23 cellular contexts compared by ENCODE assay signal in the genomic region with DNA sequence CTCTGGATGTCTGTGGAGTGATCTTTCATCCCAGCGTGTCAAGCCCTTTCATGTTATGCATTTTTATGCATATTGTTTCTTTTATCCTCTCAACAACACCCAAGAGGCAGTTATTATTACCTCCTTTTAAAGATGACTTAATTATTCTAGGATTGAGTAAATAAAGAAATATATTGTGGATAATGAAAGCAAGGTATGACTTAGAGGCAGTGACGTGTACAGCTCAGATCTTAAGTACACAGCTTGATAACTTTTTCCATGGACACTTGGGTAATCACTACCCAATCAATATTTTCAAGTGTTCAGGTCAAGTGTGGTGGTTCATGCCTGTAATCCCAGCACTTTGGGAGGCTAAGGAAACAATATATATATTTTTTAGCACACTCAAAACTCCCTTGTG. TPM values are rescaled to one million over a fixed set of nuclear protein-coding genes. Genes with fewer than 3 reads are reported as not detected.
DNase-seq lines count a peak whose midpoint lies in the region; ATAC-seq and TF ChIP-seq lines count a peak whose summit lies in the region.
"Had no signal": no experiment of that assay in that cellular context is flagged by ENCODE, and none has a peak within 500 bp of the region (broad histone marks: within the 10 kb centered on the region; RNA-seq: fewer than 3 reads in every experiment).

No MANE protein-coding gene starts in this region.

- no peak overlapping the region for H2AFZ ChIP-seq in SK-N-SH (ENCODE audit: low read depth)
- H2AFZ ChIP-seq: GM23248 had no signal

- no peaks in the 10 kb centered on the region for H3F3A ChIP-seq in SK-N-SH (replicated peaks; ENCODE audit: insufficient read depth)

- TF ChIP-seq CTCF in MCF 10A (IDR thresholded peaks at IDR 0.05; ENCODE audit: unreplicated experiment) (no peak), breast epithelium (IDR thresholded peaks at IDR 0.05) (no peak), SK-N-SH (IDR thresholded peaks at IDR 0.05) (no peak)

- H3K9me3 ChIP-seq in breast epithelium, result no peaks in the 10 kb centered on the region
- no peaks in the 10 kb centered on the region for H3K9me3 ChIP-seq in SK-N-SH
- H3K9me3 ChIP-seq: BLaER1 had no signal

- H3K9me3 Mint-ChIP-seq in activated CD4-positive, alpha-beta T cell treated with anti-CD3 and anti-CD28 coated beads for 36 hours (ENCODE audit: low read depth), result no peaks in the 10 kb centered on the region
- H3K9me3 Mint-ChIP-seq in MCF 10A (ENCODE audit: unreplicated experiment), result no peaks in the 10 kb centered on the region
- H3K9me3 Mint-ChIP-seq: CD8-positive, alpha-beta memory T cell had no signal

- ATAC-seq in activated CD4-positive, alpha-beta T cell treated with anti-CD3 and anti-CD28 coated beads for 36 hours, result peak; percentile 38
- ATAC-seq: HCT116, HepG2 had no signal

- no peaks in the 10 kb centered on the region for H3K9me2 ChIP-seq in SK-N-SH

- TF ChIP-seq RAD21 in SK-N-SH (IDR thresholded peaks at IDR 0.05; ENCODE audit: low read length), result no peak

- POLR2A ChIA-PET in activated CD4-positive, alpha-beta T cell treated with anti-CD3 and anti-CD28 coated beads for 36 hours (lab: Charles Lee), result interaction anchor here (0.7 to 1.1 kb wide), 3 partner anchors 20 to 116 kb away, joined by 3 to 4 read pairs (median 3); no protein-coding TSS in a partner anchor
- POLR2A ChIA-PET in MCF 10A (lab: Yijun Ruan, JAX) (interaction anchor here (0.8 to 2.2 kb wide), 5 partner anchors 10 to 184 kb away, joined by 3 to 11 read pairs (median 4); partner anchors contain the start of gene REST), SK-N-SH (lab: Yijun Ruan, JAX) (no interaction called here)

- WGBS in SK-N-SH (ENCODE audit: low lambda C conversion rate), result 61% methylated on average over 2 of the region's 2 CpGs

- no peaks in the 10 kb centered on the region for H4K20me1 ChIP-seq in SK-N-SH (ENCODE audit: insufficient read depth)
- H4K20me1 ChIP-seq: BLaER1 had no signal

- H3K9ac ChIP-seq in SK-N-SH, result no peak overlapping the region
- H3K9ac ChIP-seq: BLaER1, GM23248, KMS-11 had no signal

- H3K36me3 Mint-ChIP-seq in activated CD4-positive, alpha-beta T cell treated with anti-CD3 and anti-CD28 coated beads for 36 hours (ENCODE audit: low read depth), result no peaks in the 10 kb centered on the region
- H3K36me3 Mint-ChIP-seq in MCF 10A (ENCODE audit: insufficient read depth, unreplicated experiment), result no peaks in the 10 kb centered on the region

- no peak overlapping the region for H3K4me3 ChIP-seq in breast epithelium
- H3K4me3 ChIP-seq in SK-N-SH (ENCODE audit: low read depth in 2 of 2, low read length in 1 of 2), result no peak overlapping the region
- H3K4me3 ChIP-seq: BLaER1, GM23248 had no signal

- H3K4me1 ChIP-seq in breast epithelium (no peaks in the 10 kb centered on the region), SK-N-SH (ENCODE audit: control insufficient read depth in 1 of 2, insufficient read depth in 2 of 2, low read depth in 1 of 2, low read length in 1 of 2) (no peaks in the 10 kb centered on the region)
- H3K4me1 ChIP-seq: BLaER1 had no signal

- H3K27ac Mint-ChIP-seq in activated CD4-positive, alpha-beta T cell treated with anti-CD3 and anti-CD28 coated beads for 36 hours, result peak overlapping the region; percentile 87
- H3K27ac Mint-ChIP-seq in MCF 10A (ENCODE audit: low read depth, unreplicated experiment), result peak overlapping the region; percentile 66

- TF ChIP-seq EP300 in SK-N-SH (IDR thresholded peaks at IDR 0.05; ENCODE audit: borderline replicate concordance in 1 of 2, low read depth in 1 of 2, low read length in 1 of 2), result no peak

- CTCF ChIA-PET in activated CD4-positive, alpha-beta T cell treated with anti-CD3 and anti-CD28 coated beads for 36 hours (lab: Charles Lee), result interaction anchor here (1.0 kb wide), 1 partner anchor 75 kb away, joined by 3 read pairs; no protein-coding TSS in a partner anchor
- CTCF ChIA-PET in MCF 10A (lab: Yijun Ruan, JAX) (no interaction called here), SK-N-SH (lab: Yijun Ruan, JAX) (interaction anchor here (0.9 kb wide), 1 partner anchor 21 kb away, joined by 3 read pairs; no protein-coding TSS in a partner anchor)

- no peak for TF ChIP-seq POLR2A in breast epithelium (IDR thresholded peaks at IDR 0.05)

- H3K4me3 Mint-ChIP-seq in activated CD4-positive, alpha-beta T cell treated with anti-CD3 and anti-CD28 coated beads for 36 hours, result no peak overlapping the region
- no peak overlapping the region for H3K4me3 Mint-ChIP-seq in MCF 10A (ENCODE audit: unreplicated experiment)

- no peaks in the 10 kb centered on the region for H3K27me3 Mint-ChIP-seq in activated CD4-positive, alpha-beta T cell treated with anti-CD3 and anti-CD28 coated beads for 36 hours
- no peaks in the 10 kb centered on the region for H3K27me3 Mint-ChIP-seq in MCF 10A (ENCODE audit: insufficient read depth, unreplicated experiment)

- no peaks in the 10 kb centered on the region for H3K36me3 ChIP-seq in breast epithelium
- H3K36me3 ChIP-seq in SK-N-SH (replicated peaks in 1 of 2; ENCODE audit: control insufficient read depth in 1 of 2, insufficient read depth in 2 of 2, low read length in 1 of 2), result no peaks in the 10 kb centered on the region
- H3K36me3 ChIP-seq: BLaER1 had no signal

- intact Hi-C loops in activated CD4-positive, alpha-beta T cell treated with anti-CD3 and anti-CD28 coated beads for 36 hours (cut with DNase I, micrococcal nuclease), result loop anchor here (1.0 to 5.0 kb wide), 8 partner anchors 33 to 248 kb away; partner anchors contain the start of gene HOPX (in 2 of the 2)
- intact Hi-C loops in MCF 10A (cut with micrococcal nuclease) (no loop called here), breast epithelium (cut with DNase I; ENCODE audit: low total_unique reads) (no loop called here)

- peaks cover 23% of the 10 kb centered on the region for H3K4me1 Mint-ChIP-seq in activated CD4-positive, alpha-beta T cell treated with anti-CD3 and anti-CD28 coated beads for 36 hours
- H3K4me1 Mint-ChIP-seq in MCF 10A (ENCODE audit: insufficient read depth, unreplicated experiment), result peaks cover 32% of the 10 kb centered on the region

- H3K79me2 ChIP-seq in SK-N-SH (ENCODE audit: insufficient read depth), result no peaks in the 10 kb centered on the region

- no peak overlapping the region for H3K27ac ChIP-seq in breast epithelium
- H3K27ac ChIP-seq in epithelial cell of prostate, result peak overlapping the region; percentile 52
- H3K27ac ChIP-seq in SK-N-SH (ENCODE audit: low read depth in 2 of 2, low read length in 1 of 2), result no peak overlapping the region
- H3K27ac ChIP-seq: BLaER1, GM23248, KMS-11 had no signal

- no peaks in the 10 kb centered on the region for H3K27me3 ChIP-seq in breast epithelium
- no peaks in the 10 kb centered on the region for H3K27me3 ChIP-seq in SK-N-SH (ENCODE audit: insufficient read depth)
- H3K27me3 ChIP-seq: BLaER1 had no signal

- BruUV-seq in MCF 10A (replicated peaks; lab: Mats Ljungman, UMichigan), result no TSS peak

- DNase-seq in activated CD4-positive, alpha-beta T cell treated with anti-CD3 and anti-CD28 coated beads for 36 hours, result no peak
- DNase-seq in activated CD4-positive, alpha-beta T cell treated with anti-CD3 and anti-CD28 coated beads, Interleukin-2, amount 50 U/mL, for 48 hours, result no peak
- DNase-seq in MCF 10A (ENCODE audit: unreplicated experiment) (no peak), breast epithelium (ENCODE audit: low spot score in 2 of 2) (no peak), epithelial cell of prostate (ENCODE audit: low read depth, low spot score) (no peak), medulla oblongata (ENCODE audit: extremely low spot score) (no peak), nucleus accumbens (lab: John Stamatoyannopoulos, UW) (no peak), SK-N-SH (no peak)
- DNase-seq: 8988T; CD8-positive, alpha-beta memory T cell; DMS79 treated with DMSO at 0.1 percent for 48 hours; GM23248; NCI-H1048; NCI-H146; NCI-H2081; NCI-H748 treated with DMSO at 0.1 percent for 48 hours; OCI-M1 had no signal

- no peak overlapping the region for H3K4me2 ChIP-seq in SK-N-SH
- H3K4me2 ChIP-seq: BLaER1, KMS-11 had no signal

TF ChIP-seq in SK-N-SH, 30 proteins besides CTCF, POLR2A, EP300 and RAD21:
- TF ChIP-seq NRF1 (IDR thresholded peaks at IDR 0.05; ENCODE audit: low read depth, low read length) (no peak), SIN3A (IDR thresholded peaks at IDR 0.05; ENCODE audit: borderline replicate concordance, low read depth, low read length) (no peak), JUND (IDR thresholded peaks at IDR 0.05) (no peak), FOXM1 (IDR thresholded peaks at IDR 0.05; ENCODE audit: low read depth) (no peak), FOXJ3 (CRISPR knock-in tag; IDR thresholded peaks at IDR 0.05) (no peak), TEAD4 (IDR thresholded peaks at IDR 0.05; ENCODE audit: borderline replicate concordance, insufficient read depth) (no peak), RFX5 (IDR thresholded peaks at IDR 0.05; ENCODE audit: low read length) (no peak), MAX (IDR thresholded peaks at IDR 0.05; ENCODE audit: low read depth) (no peak)
- TF ChIP-seq, protein P1, sequence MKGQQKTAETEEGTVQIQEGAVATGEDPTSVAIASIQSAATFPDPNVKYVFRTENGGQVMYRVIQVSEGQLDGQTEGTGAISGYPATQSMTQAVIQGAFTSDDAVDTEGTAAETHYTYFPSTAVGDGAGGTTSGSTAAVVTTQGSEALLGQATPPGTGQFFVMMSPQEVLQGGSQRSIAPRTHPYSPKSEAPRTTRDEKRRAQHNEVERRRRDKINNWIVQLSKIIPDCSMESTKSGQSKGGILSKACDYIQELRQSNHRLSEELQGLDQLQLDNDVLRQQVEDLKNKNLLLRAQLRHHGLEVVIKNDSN (IDR thresholded peaks at IDR 0.05; ENCODE audit: borderline replicate concordance, low read depth), result no peak
- TF ChIP-seq, protein P2, sequence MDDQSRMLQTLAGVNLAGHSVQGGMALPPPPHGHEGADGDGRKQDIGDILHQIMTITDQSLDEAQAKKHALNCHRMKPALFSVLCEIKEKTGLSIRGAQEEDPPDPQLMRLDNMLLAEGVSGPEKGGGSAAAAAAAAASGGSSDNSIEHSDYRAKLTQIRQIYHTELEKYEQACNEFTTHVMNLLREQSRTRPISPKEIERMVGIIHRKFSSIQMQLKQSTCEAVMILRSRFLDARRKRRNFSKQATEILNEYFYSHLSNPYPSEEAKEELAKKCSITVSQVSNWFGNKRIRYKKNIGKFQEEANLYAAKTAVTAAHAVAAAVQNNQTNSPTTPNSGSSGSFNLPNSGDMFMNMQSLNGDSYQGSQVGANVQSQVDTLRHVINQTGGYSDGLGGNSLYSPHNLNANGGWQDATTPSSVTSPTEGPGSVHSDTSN (IDR thresholded peaks at IDR 0.05), result no peak

RNA-seq across cellular contexts. Expression of gene HOPX, which starts 42.7 kb away (rescaled TPM):
- total RNA-seq in activated CD4-positive, alpha-beta T cell treated with anti-CD3 and anti-CD28 coated beads for 36 hours, result 10 to 100 TPM; 56.3 to 83.9 TPM
- total RNA-seq in MCF 10A (2022), result not detected in 2 replicates
- total RNA-seq in breast epithelium, result 1 to 10 TPM; 3.8 to 9.8 (median 4.8) TPM
- polyA plus RNA-seq in SK-N-SH (2012; rRNA removed), result 0.05 and 0.08 TPM in 2 replicates
- polyA plus RNA-seq in SK-N-SH (2012; cell fraction: cytosol; rRNA removed), result 0.05 and 0.08 TPM in 2 replicates
- not detected in 2 replicates for polyA plus RNA-seq in SK-N-SH (2012; cell fraction: nucleus; rRNA removed)
- total RNA-seq: G401, GM23248, HepG2, RPMI7951 had no signal
- polyA plus RNA-seq: GM23248, HepG2 had no signal

Comparison
In these comparisons a context has a peak if more than half of its experiments do, and no peak if none do; other contexts are left out.
1. RNA of gene HOPX, which starts 42.7 kb away (total RNA-seq): 56.3 to 83.9 TPM in activated CD4-positive, alpha-beta T cell treated with anti-CD3 and anti-CD28 coated beads for 36 hours; 3.8 to 9.8 TPM in breast epithelium and not detected in MCF 10A; every median in the first group is over 4 times any median in the second.
2. intact Hi-C loops: an anchor here in activated CD4-positive, alpha-beta T cell treated with anti-CD3 and anti-CD28 coated beads for 36 hours (1.0 to 5.0 kb wide); none called in MCF 10A and breast epithelium.